Comparison of ENCODE assay signal across 22 cellular contexts in the genomic region with DNA sequence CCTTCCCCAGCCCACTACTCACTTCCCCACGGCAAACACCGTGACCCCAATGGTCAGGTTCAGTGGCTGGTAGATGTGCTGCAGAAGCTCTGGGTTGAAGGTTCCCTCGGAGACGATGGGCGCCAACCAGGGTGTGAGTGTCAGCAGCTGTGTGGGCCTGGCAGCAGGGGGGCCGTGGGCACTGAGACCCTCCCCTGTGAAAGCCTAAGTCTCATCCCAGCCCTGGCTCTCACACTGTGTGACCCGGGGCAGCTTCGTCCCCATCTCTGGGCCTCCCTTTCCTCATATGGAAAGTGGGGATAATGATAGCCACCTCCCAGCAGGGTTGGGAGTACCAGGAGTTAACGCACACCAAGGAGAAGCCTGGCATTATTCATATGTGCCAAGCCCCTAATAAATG. TPM values are rescaled to one million over a fixed set of nuclear protein-coding genes. Genes with fewer than 3 reads are reported as not detected.
DNase-seq lines count a peak whose midpoint lies in the region; ATAC-seq and TF ChIP-seq lines count a peak whose summit lies in the region.
"Had no signal": no experiment of that assay in that cellular context is flagged by ENCODE, and none has a peak within 500 bp of the region (broad histone marks: within the 10 kb centered on the region; RNA-seq: fewer than 3 reads in every experiment).

No MANE protein-coding gene starts in this region.

- TF ChIP-seq CTCF in SK-N-SH (IDR thresholded peaks at IDR 0.05) (no peak), sigmoid colon (IDR thresholded peaks at IDR 0.05) (no peak)

- TF ChIP-seq EP300 in SK-N-SH (IDR thresholded peaks at IDR 0.05; ENCODE audit: borderline replicate concordance in 1 of 2, low read depth in 1 of 2, low read length in 1 of 2) (no peak), sigmoid colon (IDR thresholded peaks at IDR 0.05) (no peak)

- H3K36me3 ChIP-seq in SK-N-SH (replicated peaks in 1 of 2; ENCODE audit: control insufficient read depth in 1 of 2, insufficient read depth in 2 of 2, low read length in 1 of 2) (no peaks in the 10 kb centered on the region), H7 (replicated peaks; ENCODE audit: control insufficient read depth, insufficient read depth, low read length) (peaks cover 8% of the 10 kb centered on the region), sigmoid colon (peaks cover 0 to 6% (median 0%) of the 10 kb centered on the region in 4 donors)
- H3K36me3 ChIP-seq in effector memory CD4-positive, alpha-beta T cell (ENCODE audit: control insufficient read depth, insufficient read depth, low read length) = no peaks in the 10 kb centered on the region
- H3K36me3 ChIP-seq: Peyer's patch had no signal

- no peak overlapping the region for H3K9ac ChIP-seq in SK-N-SH
- H3K9ac ChIP-seq: GM23248 had no signal

- no peaks in the 10 kb centered on the region for H3F3A ChIP-seq in SK-N-SH (replicated peaks; ENCODE audit: insufficient read depth)

- no peaks in the 10 kb centered on the region for H3K9me2 ChIP-seq in SK-N-SH

- POLR2A ChIA-PET in SK-N-SH (lab: Yijun Ruan, JAX) = no interaction called here

- intact Hi-C loops in right cardiac atrium (cut with DNase I) (no loop called here), sigmoid colon (cut with DNase I) (no loop called here)

- no peaks in the 10 kb centered on the region for H4K20me1 ChIP-seq in SK-N-SH (ENCODE audit: insufficient read depth)

- 78% methylated on average over 5 of the region's 9 CpGs for WGBS in SK-N-SH (ENCODE audit: low lambda C conversion rate)
- WGBS in right cardiac atrium = 79% methylated on average over 9 of the region's 9 CpGs
- 80 to 86% methylated on average over 9 of the region's 9 CpGs for WGBS in sigmoid colon, 2 donors

- H2AFZ ChIP-seq in SK-N-SH (ENCODE audit: low read depth) = no peak overlapping the region
- H2AFZ ChIP-seq: GM23248 had no signal

- H3K4me2 ChIP-seq in SK-N-SH = no peak overlapping the region

- H3K79me2 ChIP-seq in SK-N-SH (ENCODE audit: insufficient read depth) = no peaks in the 10 kb centered on the region

- TF ChIP-seq RAD21 in SK-N-SH (IDR thresholded peaks at IDR 0.05; ENCODE audit: low read length) = no peak

- peak; percentile 5 for DNase-seq in SK-N-SH
- DNase-seq in H7 = peak; percentile 26
- peak in 2 of 3 donors; percentile 22 to 32 for DNase-seq in right cardiac atrium
- DNase-seq in sigmoid colon = peak; percentile 64
- no peak for DNase-seq in effector memory CD4-positive, alpha-beta T cell
- no peak for DNase-seq in D341Med (ENCODE audit: low spot score)
- DNase-seq: C1 segment of cervical spinal cord, Calu3, GM23248, HCEC 1CT, MG63, NCI-H187, NCI-H446, NCI-H526 had no signal

- no peak for TF ChIP-seq POLR2A in sigmoid colon (IDR thresholded peaks at IDR 0.05)

- ATAC-seq in SK-N-SH treated with all-trans-retinoic acid at 6 μM for 48 hours = no peak
- ATAC-seq in right cardiac atrium = no peak
- ATAC-seq in GM19324 (IDR thresholded peaks at IDR 0.05; ENCODE audit: low FRiP score, unreplicated experiment) = no peak

- H3K4me1 ChIP-seq in SK-N-SH (ENCODE audit: control insufficient read depth in 1 of 2, insufficient read depth in 2 of 2, low read depth in 1 of 2, low read length in 1 of 2) = no peaks in the 10 kb centered on the region
- no peaks in the 10 kb centered on the region for H3K4me1 ChIP-seq in right cardiac atrium (ENCODE audit: control insufficient read depth, insufficient read depth, low read length)
- no peaks in the 10 kb centered on the region for H3K4me1 ChIP-seq in sigmoid colon
- no peaks in the 10 kb centered on the region for H3K4me1 ChIP-seq in effector memory CD4-positive, alpha-beta T cell (ENCODE audit: control insufficient read depth, insufficient read depth, low read length, poor library complexity, severe bottlenecking)
- H3K4me1 ChIP-seq: Peyer's patch had no signal

- H3K9me3 ChIP-seq in SK-N-SH = no peaks in the 10 kb centered on the region
- no peaks in the 10 kb centered on the region for H3K9me3 ChIP-seq in right cardiac atrium (ENCODE audit: control insufficient read depth, low read length)
- H3K9me3 ChIP-seq in sigmoid colon = no peaks in the 10 kb centered on the region
- no peaks in the 10 kb centered on the region for H3K9me3 ChIP-seq in effector memory CD4-positive, alpha-beta T cell (ENCODE audit: control insufficient read depth, low read length)
- H3K9me3 ChIP-seq: MG63, Peyer's patch had no signal

- H3K4me3 ChIP-seq in SK-N-SH (ENCODE audit: low read depth in 2 of 2, low read length in 1 of 2) (no peak overlapping the region), H7 (ENCODE audit: insufficient read depth, low read depth, low read length) (no peak overlapping the region), right cardiac atrium (ENCODE audit: low read length) (no peak overlapping the region), sigmoid colon (no peak overlapping the region)
- H3K4me3 ChIP-seq in effector memory CD4-positive, alpha-beta T cell (ENCODE audit: insufficient read depth, low read depth, low read length, poor library complexity, severe bottlenecking) = no peak overlapping the region
- H3K4me3 ChIP-seq: GM23248, MG63, Peyer's patch had no signal

- H3K27me3 ChIP-seq in SK-N-SH (ENCODE audit: insufficient read depth) (no peaks in the 10 kb centered on the region), H7 (ENCODE audit: control insufficient read depth, insufficient read depth, low read length) (no peaks in the 10 kb centered on the region), right cardiac atrium (ENCODE audit: control insufficient read depth, insufficient read depth) (no peaks in the 10 kb centered on the region), sigmoid colon (no peaks in the 10 kb centered on the region)
- no peaks in the 10 kb centered on the region for H3K27me3 ChIP-seq in effector memory CD4-positive, alpha-beta T cell (replicated peaks; ENCODE audit: control insufficient read depth, insufficient read depth, low read length, poor library complexity, severe bottlenecking)
- H3K27me3 ChIP-seq: MG63, Peyer's patch had no signal

- H3K27ac ChIP-seq in SK-N-SH (ENCODE audit: low read depth in 2 of 2, low read length in 1 of 2) = no peak overlapping the region
- no peak overlapping the region for H3K27ac ChIP-seq in right cardiac atrium (ENCODE audit: low read length)
- H3K27ac ChIP-seq in sigmoid colon = no peak overlapping the region
- H3K27ac ChIP-seq in effector memory CD4-positive, alpha-beta T cell (ENCODE audit: insufficient read depth, low read length, poor library complexity, severe bottlenecking) = no peak overlapping the region
- H3K27ac ChIP-seq: 22Rv1, GM23248, Peyer's patch had no signal

- CTCF ChIA-PET in SK-N-SH (lab: Yijun Ruan, JAX) = interaction anchor here (0.7 to 2.9 kb wide), 6 partner anchors 11 to 133 kb away, joined by 3 to 12 read pairs (median 4); no protein-coding TSS in a partner anchor

TF ChIP-seq in SK-N-SH, 30 proteins besides CTCF, POLR2A, EP300 and RAD21 (continues in another document):
- TF ChIP-seq, protein P1, sequence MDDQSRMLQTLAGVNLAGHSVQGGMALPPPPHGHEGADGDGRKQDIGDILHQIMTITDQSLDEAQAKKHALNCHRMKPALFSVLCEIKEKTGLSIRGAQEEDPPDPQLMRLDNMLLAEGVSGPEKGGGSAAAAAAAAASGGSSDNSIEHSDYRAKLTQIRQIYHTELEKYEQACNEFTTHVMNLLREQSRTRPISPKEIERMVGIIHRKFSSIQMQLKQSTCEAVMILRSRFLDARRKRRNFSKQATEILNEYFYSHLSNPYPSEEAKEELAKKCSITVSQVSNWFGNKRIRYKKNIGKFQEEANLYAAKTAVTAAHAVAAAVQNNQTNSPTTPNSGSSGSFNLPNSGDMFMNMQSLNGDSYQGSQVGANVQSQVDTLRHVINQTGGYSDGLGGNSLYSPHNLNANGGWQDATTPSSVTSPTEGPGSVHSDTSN (IDR thresholded peaks at IDR 0.05) = no peak

TF ChIP-seq in SK-N-SH treated with all-trans-retinoic acid at 6 μM for 48 hours, 23 proteins besides CTCF, POLR2A, EP300 and RAD21 (continues in another document):
- TF ChIP-seq OSR1 (CRISPR knock-in tag; IDR thresholded peaks at IDR 0.05) = no peak
- TF ChIP-seq ZC3H10 (CRISPR knock-in tag; IDR thresholded peaks at IDR 0.05) = no peak
- no peak for TF ChIP-seq ZNF70 (CRISPR knock-in tag; IDR thresholded peaks at IDR 0.05)
- no peak for TF ChIP-seq ESRRG (CRISPR knock-in tag; IDR thresholded peaks at IDR 0.05)
- TF ChIP-seq, protein P2, sequence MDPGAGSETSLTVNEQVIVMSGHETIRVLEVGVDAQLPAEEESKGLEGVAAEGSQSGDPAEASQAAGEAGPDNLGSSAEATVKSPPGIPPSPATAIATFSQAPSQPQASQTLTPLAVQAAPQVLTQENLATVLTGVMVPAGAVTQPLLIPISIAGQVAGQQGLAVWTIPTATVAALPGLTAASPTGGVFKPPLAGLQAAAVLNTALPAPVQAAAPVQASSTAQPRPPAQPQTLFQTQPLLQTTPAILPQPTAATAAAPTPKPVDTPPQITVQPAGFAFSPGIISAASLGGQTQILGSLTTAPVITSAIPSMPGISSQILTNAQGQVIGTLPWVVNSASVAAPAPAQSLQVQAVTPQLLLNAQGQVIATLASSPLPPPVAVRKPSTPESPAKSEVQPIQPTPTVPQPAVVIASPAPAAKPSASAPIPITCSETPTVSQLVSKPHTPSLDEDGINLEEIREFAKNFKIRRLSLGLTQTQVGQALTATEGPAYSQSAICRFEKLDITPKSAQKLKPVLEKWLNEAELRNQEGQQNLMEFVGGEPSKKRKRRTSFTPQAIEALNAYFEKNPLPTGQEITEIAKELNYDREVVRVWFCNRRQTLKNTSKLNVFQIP (CRISPR knock-in tag; IDR thresholded peaks at IDR 0.05; ENCODE audit: borderline replicate concordance, low read depth) = no peak

RNA-seq across cellular contexts. Expression of gene GBGT1, which starts 8.6 kb away (rescaled TPM):
- 0.45 and 0.51 TPM in 2 replicates for polyA plus RNA-seq in SK-N-SH (2012; rRNA removed)
- polyA plus RNA-seq in SK-N-SH (2012; cell fraction: cytosol; rRNA removed) = 0.22 and 0.30 TPM in 2 replicates
- polyA plus RNA-seq in SK-N-SH (2012; cell fraction: nucleus; rRNA removed) = 1.1 and 1.7 TPM in 2 replicates
- 6.8 and 7.5 TPM in 2 replicates for total RNA-seq in H7 (2014; rRNA removed; shearing (Covaris generic))
- 10 to 100 TPM in 3 of 4 donors, 1 to 10 TPM in 1; 9.6 to 12.8 (median 11.3) TPM for total RNA-seq in right cardiac atrium
- 7.4 TPM for polyA plus RNA-seq in right cardiac atrium
- total RNA-seq in sigmoid colon = 10 to 100 TPM in 3 of 4 donors, 1 to 10 TPM in 1; 8.9 to 31.1 (median 19.2) TPM
- polyA plus RNA-seq in sigmoid colon = 1 to 10 TPM; 4.2 to 9.9 (median 5.4) TPM
- total RNA-seq: Calu3 had no signal
- polyA plus RNA-seq: CD8-positive, alpha-beta memory T cell had no signal

RNA-seq across cellular contexts. Expression of gene RALGDS, which starts 34.1 kb away (rescaled TPM):
- polyA plus RNA-seq in SK-N-SH (2012; rRNA removed) (64.1 and 64.7 TPM in 2 replicates), right cardiac atrium (33.8 TPM), sigmoid colon (10 to 100 TPM; 27.6 to 49.7 (median 32.1) TPM)
- 29.8 and 47.9 TPM in 2 replicates for polyA plus RNA-seq in SK-N-SH (2012; cell fraction: cytosol; rRNA removed)
- polyA plus RNA-seq in SK-N-SH (2012; cell fraction: nucleus; rRNA removed) = 152 and 169 TPM in 2 replicates
- total RNA-seq in H7 (2014; rRNA removed; shearing (Covaris generic)) = 24.4 and 24.6 TPM in 2 replicates
- total RNA-seq in right cardiac atrium (10 to 100 TPM; 18.5 to 36.3 (median 32.1) TPM), sigmoid colon (10 to 100 TPM; 35.2 to 52.7 (median 39.6) TPM)

RNA-seq across cellular contexts. Expression of gene OBP2B, which starts 53.9 kb away (rescaled TPM):
- polyA plus RNA-seq in SK-N-SH (2012; rRNA removed) (not detected in 2 replicates), right cardiac atrium (not detected), sigmoid colon (not detected)
- not detected in 2 replicates for polyA plus RNA-seq in SK-N-SH (2012; cell fraction: cytosol; rRNA removed)
- not detected in 2 replicates for polyA plus RNA-seq in SK-N-SH (2012; cell fraction: nucleus; rRNA removed)
- not detected in 2 replicates for total RNA-seq in H7 (2014; rRNA removed; shearing (Covaris generic))
- total RNA-seq in right cardiac atrium (not detected), sigmoid colon (not detected)
- total RNA-seq: Calu3; CD8-positive, alpha-beta memory T cell; Daoy; GM23248; LHCN-M2; OCI-LY7; Peyer's patch had no signal
- polyA plus RNA-seq: CD8-positive, alpha-beta memory T cell; GM23248 had no signal

Comparison
In these comparisons a context has a peak if more than half of its experiments do, and no peak if none do; other contexts are left out.
1. DNase-seq: peak in SK-N-SH (single experiment), H7 (single experiment), right cardiac atrium (2 of 3) and sigmoid colon (single experiment); none in effector memory CD4-positive, alpha-beta T cell (0 of 3) and D341Med (single experiment).